1 cellular context compared by ENCODE assay signal in genomic region chr14:64956697-64957412, GRCh38.
TF ChIP-seq lines count a peak whose summit lies in the region.

No MANE protein-coding gene starts in this region.

TF ChIP-seq in H1, 55 proteins besides CTCF, POLR2A, EP300 and RAD21:
- TF ChIP-seq PHF8 (conservative IDR thresholded peaks at IDR 0.05; ENCODE audit: low read depth, low read length) (no peak), TAF7 (optimal IDR thresholded peaks at IDR 0.05; ENCODE audit: borderline replicate concordance, low read depth, low read length) (peak; percentile 35), KDM4A (IDR thresholded peaks at IDR 0.05; ENCODE audit: low read depth, low read length, severe bottlenecking) (no peak), SP2 (IDR thresholded peaks at IDR 0.05; ENCODE audit: low read length) (no peak), SIN3A (conservative IDR thresholded peaks at IDR 0.05 in 1 of 2, IDR thresholded peaks at IDR 0.05 in 1 of 2; ENCODE audit: low read depth in 1 of 2, low read length in 2 of 2) (no peak)
